ENCODE assay signal across 1 cellular context in the genomic region with DNA sequence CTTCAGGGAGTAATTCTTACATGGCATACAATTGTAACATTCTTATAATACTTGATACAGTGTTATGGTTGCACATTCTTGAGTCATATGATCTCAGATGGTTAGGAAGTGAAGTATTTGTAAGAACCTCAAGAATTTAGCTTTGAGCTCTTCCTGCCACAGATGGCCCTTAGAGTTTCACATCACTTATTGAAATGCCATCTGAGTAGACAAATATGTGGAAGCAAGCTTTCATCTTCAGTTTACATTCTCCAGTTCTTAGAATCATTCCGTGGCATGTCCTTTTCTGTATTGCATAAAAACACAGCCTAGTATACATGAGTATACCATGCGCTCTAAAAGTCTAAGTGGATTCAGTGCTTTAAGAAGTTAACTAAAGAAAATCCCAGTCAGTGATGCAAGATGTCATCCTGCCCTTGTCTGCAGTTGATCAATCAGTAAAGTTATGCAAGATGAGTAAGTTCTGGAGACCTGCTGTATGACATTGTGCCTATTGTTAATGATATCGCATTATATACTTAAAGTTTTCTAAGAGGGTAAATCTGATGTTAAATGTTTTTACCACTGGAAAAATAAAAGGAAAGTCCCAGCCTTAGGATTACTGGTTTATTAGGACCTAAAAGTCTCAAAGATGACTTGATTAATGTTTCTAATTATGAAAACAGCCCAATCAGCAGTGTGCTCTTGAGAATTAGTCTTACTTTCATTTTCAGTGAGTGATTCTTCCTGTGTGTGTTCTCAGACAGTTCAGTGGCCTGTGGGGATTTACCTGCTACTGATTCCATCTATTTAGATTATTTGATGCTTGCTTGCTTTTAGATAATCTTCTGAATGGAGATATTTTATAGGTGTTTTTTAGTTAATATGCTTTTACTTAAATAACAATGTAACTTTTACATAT.
A peak's percentile ranks its signal among the peaks of the same experiment; 100 is the strongest.
TF ChIP-seq lines count a peak whose summit lies in the region.

No MANE protein-coding gene starts in this region.

TF ChIP-seq in K562, 482 proteins besides CTCF, POLR2A, EP300 and RAD21 (continued from another document):
- TF ChIP-seq DDX20 (tag; IDR thresholded peaks at IDR 0.05; ENCODE audit: low read depth) = no peak
- TF ChIP-seq BCL6 (CRISPR knock-in tag; IDR thresholded peaks at IDR 0.05) = no peak
- no peak for TF ChIP-seq BRD4 (IDR thresholded peaks at IDR 0.05)
- no peak for TF ChIP-seq PHTF2 (CRISPR knock-in tag; IDR thresholded peaks at IDR 0.05)
- TF ChIP-seq SMAD4 (CRISPR knock-in tag; conservative IDR thresholded peaks at IDR 0.05) = no peak
- no peak for TF ChIP-seq SP2 (IDR thresholded peaks at IDR 0.05; ENCODE audit: extremely low read depth, low read depth, low read length, poor library complexity, severe bottlenecking)
- TF ChIP-seq MEF2A (IDR thresholded peaks at IDR 0.05; ENCODE audit: control insufficient read depth, low read depth, low read length) = no peak
- TF ChIP-seq, protein P1, sequence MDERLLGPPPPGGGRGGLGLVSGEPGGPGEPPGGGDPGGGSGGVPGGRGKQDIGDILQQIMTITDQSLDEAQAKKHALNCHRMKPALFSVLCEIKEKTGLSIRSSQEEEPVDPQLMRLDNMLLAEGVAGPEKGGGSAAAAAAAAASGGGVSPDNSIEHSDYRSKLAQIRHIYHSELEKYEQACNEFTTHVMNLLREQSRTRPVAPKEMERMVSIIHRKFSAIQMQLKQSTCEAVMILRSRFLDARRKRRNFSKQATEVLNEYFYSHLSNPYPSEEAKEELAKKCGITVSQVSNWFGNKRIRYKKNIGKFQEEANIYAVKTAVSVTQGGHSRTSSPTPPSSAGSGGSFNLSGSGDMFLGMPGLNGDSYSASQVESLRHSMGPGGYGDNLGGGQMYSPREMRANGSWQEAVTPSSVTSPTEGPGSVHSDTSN (CRISPR knock-in tag; IDR thresholded peaks at IDR 0.05; ENCODE audit: low read depth) = no peak
- TF ChIP-seq, protein P1 (tag; conservative IDR thresholded peaks at IDR 0.05; ENCODE audit: low read depth) = 0 out of 2 replicates have a peak, but pooled peaks have one; percentile 19
- no peak for TF ChIP-seq ZNF143 (CRISPR knock-in tag; IDR thresholded peaks at IDR 0.05)
- no peak for TF ChIP-seq GABPA (tag; conservative IDR thresholded peaks at IDR 0.05; ENCODE audit: low read depth)
- no peak for TF ChIP-seq MAFK (IDR thresholded peaks at IDR 0.05; ENCODE audit: low read length)
- no peak for TF ChIP-seq ZFP30 (CRISPR knock-in tag; IDR thresholded peaks at IDR 0.05; ENCODE audit: borderline replicate concordance)
- TF ChIP-seq JUNB (CRISPR knock-in tag; conservative IDR thresholded peaks at IDR 0.05) = no peak
- no peak for TF ChIP-seq ZFP1 (CRISPR knock-in tag; IDR thresholded peaks at IDR 0.05)
- no peak for TF ChIP-seq SNRNP70 (optimal IDR thresholded peaks at IDR 0.05; ENCODE audit: low read depth, low read length)
- TF ChIP-seq POLR2AphosphoS5 (IDR thresholded peaks at IDR 0.05; ENCODE audit: control insufficient read depth, insufficient read depth, low read depth, low read length) = peak; percentile 28; the same call in 1 of the 2 replicates
- TF ChIP-seq KHSRP (IDR thresholded peaks at IDR 0.05) = 0 out of 2 replicates have a peak, but pooled peaks have one; percentile 13
- no peak for TF ChIP-seq ZBTB5 (IDR thresholded peaks at IDR 0.05)
- TF ChIP-seq CEBPB (tag; IDR thresholded peaks at IDR 0.05) = peak; percentile 50
- TF ChIP-seq SUPT5H (IDR thresholded peaks at IDR 0.05) = no peak
- TF ChIP-seq SOX6 (IDR thresholded peaks at IDR 0.05) = no peak
- no peak for TF ChIP-seq ETS1 (conservative IDR thresholded peaks at IDR 0.05; ENCODE audit: control insufficient read depth, low read depth, low read length)
- TF ChIP-seq CHAMP1 (IDR thresholded peaks at IDR 0.05) = no peak
- no peak for TF ChIP-seq U2AF1 (optimal IDR thresholded peaks at IDR 0.05; ENCODE audit: low read depth, low read length)
- TF ChIP-seq, protein P2, sequence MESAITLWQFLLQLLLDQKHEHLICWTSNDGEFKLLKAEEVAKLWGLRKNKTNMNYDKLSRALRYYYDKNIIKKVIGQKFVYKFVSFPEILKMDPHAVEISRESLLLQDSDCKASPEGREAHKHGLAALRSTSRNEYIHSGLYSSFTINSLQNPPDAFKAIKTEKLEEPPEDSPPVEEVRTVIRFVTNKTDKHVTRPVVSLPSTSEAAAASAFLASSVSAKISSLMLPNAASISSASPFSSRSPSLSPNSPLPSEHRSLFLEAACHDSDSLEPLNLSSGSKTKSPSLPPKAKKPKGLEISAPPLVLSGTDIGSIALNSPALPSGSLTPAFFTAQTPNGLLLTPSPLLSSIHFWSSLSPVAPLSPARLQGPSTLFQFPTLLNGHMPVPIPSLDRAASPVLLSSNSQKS (CRISPR knock-in tag; IDR thresholded peaks at IDR 0.05) = no peak
- no peak for TF ChIP-seq CEBPG (CRISPR knock-in tag; IDR thresholded peaks at IDR 0.05)
- peak in 1 of 2 experiments; percentile 35; a peak in 2 of 4 replicates for TF ChIP-seq CEBPG (tag; conservative IDR thresholded peaks at IDR 0.05 in 1 of 2, IDR thresholded peaks at IDR 0.05 in 1 of 2)
